In the genomic region with DNA sequence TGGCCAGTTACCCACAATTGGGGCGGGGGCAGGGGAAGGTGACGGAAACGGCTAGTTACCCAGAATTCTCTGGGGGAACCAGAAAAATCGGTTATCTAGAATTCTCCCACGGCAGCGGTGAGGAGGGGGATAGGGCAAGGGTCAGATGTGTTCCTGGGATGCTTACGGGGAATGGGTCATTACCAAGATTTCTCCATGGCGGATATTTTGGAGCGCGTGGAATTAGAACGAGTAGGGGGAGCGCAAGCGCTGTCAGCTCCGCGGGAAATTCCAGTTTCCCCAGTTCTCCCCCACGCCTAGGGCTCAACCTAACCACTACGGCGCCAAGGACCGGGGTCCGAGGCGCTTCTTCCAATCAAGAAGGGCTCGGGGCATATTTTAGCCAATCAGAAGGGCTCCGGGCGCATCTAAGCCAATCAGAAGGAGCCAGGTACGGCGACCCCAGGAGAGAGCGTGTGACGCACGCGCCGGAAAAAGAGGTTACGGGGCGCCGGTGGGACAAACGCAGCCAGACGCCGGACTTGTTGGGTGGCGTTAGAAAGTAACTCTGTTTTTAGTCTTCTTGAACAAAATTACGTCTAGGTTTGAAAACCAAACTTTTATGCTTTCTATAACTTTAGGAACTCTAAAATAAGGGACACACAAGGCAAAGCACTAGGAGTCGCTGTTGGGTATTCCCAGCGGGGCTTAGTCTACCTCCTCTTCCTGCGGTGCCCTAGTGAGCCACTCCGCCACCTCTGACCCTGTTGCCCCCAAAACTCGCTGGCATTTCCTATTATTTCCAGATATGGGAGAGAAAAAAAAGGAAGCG, we compare ENCODE assay signal across 8 cellular contexts. TPM values are rescaled to one million over a fixed set of nuclear protein-coding genes. Genes with fewer than 3 reads are reported as not detected.
DNase-seq lines count a peak whose midpoint lies in the region; TF ChIP-seq lines count a peak whose summit lies in the region.

A gene with protein sequence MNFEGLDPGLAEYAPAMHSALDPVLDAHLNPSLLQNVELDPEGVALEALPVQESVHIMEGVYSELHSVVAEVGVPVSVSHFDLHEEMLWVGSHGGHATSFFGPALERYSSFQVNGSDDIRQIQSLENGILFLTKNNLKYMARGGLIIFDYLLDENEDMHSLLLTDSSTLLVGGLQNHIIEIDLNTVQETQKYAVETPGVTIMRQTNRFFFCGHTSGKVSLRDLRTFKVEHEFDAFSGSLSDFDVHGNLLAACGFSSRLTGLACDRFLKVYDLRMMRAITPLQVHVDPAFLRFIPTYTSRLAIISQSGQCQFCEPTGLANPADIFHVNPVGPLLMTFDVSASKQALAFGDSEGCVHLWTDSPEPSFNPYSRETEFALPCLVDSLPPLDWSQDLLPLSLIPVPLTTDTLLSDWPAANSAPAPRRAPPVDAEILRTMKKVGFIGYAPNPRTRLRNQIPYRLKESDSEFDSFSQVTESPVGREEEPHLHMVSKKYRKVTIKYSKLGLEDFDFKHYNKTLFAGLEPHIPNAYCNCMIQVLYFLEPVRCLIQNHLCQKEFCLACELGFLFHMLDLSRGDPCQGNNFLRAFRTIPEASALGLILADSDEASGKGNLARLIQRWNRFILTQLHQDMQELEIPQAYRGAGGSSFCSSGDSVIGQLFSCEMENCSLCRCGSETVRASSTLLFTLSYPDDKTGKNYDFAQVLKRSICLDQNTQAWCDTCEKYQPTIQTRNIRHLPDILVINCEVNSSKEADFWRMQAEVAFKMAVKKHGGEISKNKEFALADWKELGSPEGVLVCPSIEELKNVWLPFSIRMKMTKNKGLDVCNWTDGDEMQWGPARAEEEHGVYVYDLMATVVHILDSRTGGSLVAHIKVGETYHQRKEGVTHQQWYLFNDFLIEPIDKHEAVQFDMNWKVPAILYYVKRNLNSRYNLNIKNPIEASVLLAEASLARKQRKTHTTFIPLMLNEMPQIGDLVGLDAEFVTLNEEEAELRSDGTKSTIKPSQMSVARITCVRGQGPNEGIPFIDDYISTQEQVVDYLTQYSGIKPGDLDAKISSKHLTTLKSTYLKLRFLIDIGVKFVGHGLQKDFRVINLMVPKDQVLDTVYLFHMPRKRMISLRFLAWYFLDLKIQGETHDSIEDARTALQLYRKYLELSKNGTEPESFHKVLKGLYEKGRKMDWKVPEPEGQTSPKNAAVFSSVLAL (minus strand): TSS at position 322 of the 811 bp plus-strand sequence. CDS start 906 bp downstream, outside the sequence.

- no peaks in the 10 kb centered on the region for H3K36me3 ChIP-seq in effector memory CD4-positive, alpha-beta T cell (ENCODE audit: control insufficient read depth, insufficient read depth, low read length)

- TF ChIP-seq CTCF in GM20000 (IDR thresholded peaks at IDR 0.05; ENCODE audit: extremely low read depth, missing control alignments) = no peak

- H3K4me1 ChIP-seq in effector memory CD4-positive, alpha-beta T cell (ENCODE audit: control insufficient read depth, insufficient read depth, low read length, poor library complexity, severe bottlenecking) = peaks cover 28% of the 10 kb centered on the region

- DNase-seq in COLO829 (ENCODE audit: low spot score) (peak; percentile 99), GM20000 (ENCODE audit: low spot score) (peak; percentile 94), HT-29 (ENCODE audit: low spot score) (peak; percentile 98), medulla oblongata (ENCODE audit: extremely low spot score) (peak; percentile 97)
- peak; percentile 92 for DNase-seq in NK-92 treated with Interleukin-12 subunit alpha and Interleukin-12 subunit beta, amount 100 ng/mL, for 24 hours (lab: John Stamatoyannopoulos, UW)
- DNase-seq in activated CD8-positive, alpha-beta memory T cell treated with anti-CD3 and anti-CD28 coated beads for 24 hours = peak; percentile 93
- DNase-seq in effector memory CD4-positive, alpha-beta T cell = peak; percentile 90 to 92 (median 90)
- peak; percentile 88 for DNase-seq in stimulated activated CD8-positive, alpha-beta memory T cell treated with anti-CD3 and anti-CD28 coated beads, Interleukin-12 subunit alpha, Interleukin-12 subunit beta, amount 100 ng/mL, for 1 hour (ENCODE audit: low read depth)

- H3K27ac ChIP-seq in effector memory CD4-positive, alpha-beta T cell (ENCODE audit: insufficient read depth, low read length, poor library complexity, severe bottlenecking) = peak within 1 kb of the TSS; percentile 96

- no peaks in the 10 kb centered on the region for H3K9me3 ChIP-seq in effector memory CD4-positive, alpha-beta T cell (ENCODE audit: control insufficient read depth, low read length)

- H3K27me3 ChIP-seq in effector memory CD4-positive, alpha-beta T cell (replicated peaks; ENCODE audit: control insufficient read depth, insufficient read depth, low read length, poor library complexity, severe bottlenecking) = no peaks in the 10 kb centered on the region

- peak within 1 kb of the TSS; percentile 54 for H3K4me3 ChIP-seq in effector memory CD4-positive, alpha-beta T cell (ENCODE audit: insufficient read depth, low read depth, low read length, poor library complexity, severe bottlenecking)

RNA-seq across cellular contexts. Expression of the gene that starts here (rescaled TPM):
- 28.8 and 30.9 TPM in 2 replicates for total RNA-seq in HT-29 (2014; rRNA removed; shearing (Covaris generic))

Comparison
In these comparisons a context has a peak if more than half of its experiments do, and no peak if none do; other contexts are left out.
1. Peak in every context shown above with its lines: DNase-seq, H3K4me3 ChIP-seq and H3K27ac ChIP-seq.